ENCODE assay signal across 19 cellular contexts in the genomic region with DNA sequence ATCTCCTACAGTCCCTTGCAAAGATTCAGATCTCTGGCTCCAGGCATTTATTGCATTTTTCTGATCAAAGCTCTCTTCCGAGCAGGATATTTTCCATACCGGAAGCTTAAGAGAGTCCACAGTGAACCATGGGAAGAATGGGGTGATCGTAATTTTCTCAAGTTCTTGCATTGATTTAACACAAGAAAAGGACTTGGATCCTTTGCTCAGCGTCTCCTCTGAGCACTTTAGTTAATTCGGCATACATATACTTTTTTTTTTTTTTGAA.
DNase-seq lines count a peak whose midpoint lies in the region; ATAC-seq and TF ChIP-seq lines count a peak whose summit lies in the region.
"Had no signal": no experiment of that assay in that cellular context is flagged by ENCODE, and none has a peak within 500 bp of the region (broad histone marks: within the 10 kb centered on the region; RNA-seq: fewer than 3 reads in every experiment).

No MANE protein-coding gene starts in this region.

- H3K4me1 Mint-ChIP-seq in osteocyte (ENCODE audit: unreplicated experiment), result peaks cover 46% of the 10 kb centered on the region
- H3K4me1 Mint-ChIP-seq: B cell, memory B cell had no signal

- H3K4me3 ChIP-seq in SK-N-SH (ENCODE audit: low read depth in 2 of 2, low read length in 1 of 2) (no peak overlapping the region), fibroblast of the aortic adventitia (ENCODE audit: low read depth, low read length) (no peak overlapping the region), transverse colon (no peak overlapping the region)

- no peak overlapping the region for H3K4me3 Mint-ChIP-seq in osteocyte (ENCODE audit: unreplicated experiment)
- H3K4me3 Mint-ChIP-seq: B cell, memory B cell had no signal

- H3K9ac ChIP-seq in SK-N-SH, result no peak overlapping the region

- no peaks in the 10 kb centered on the region for H3K9me2 ChIP-seq in SK-N-SH

- TF ChIP-seq POLR2A in transverse colon (IDR thresholded peaks at IDR 0.05), result no peak

- no peaks in the 10 kb centered on the region for H3K79me2 ChIP-seq in SK-N-SH (ENCODE audit: insufficient read depth)

- H2AFZ ChIP-seq in SK-N-SH (ENCODE audit: low read depth), result no peak overlapping the region

- TF ChIP-seq RAD21 in SK-N-SH (IDR thresholded peaks at IDR 0.05; ENCODE audit: low read length), result no peak

- peaks cover 5% of the 10 kb centered on the region for H3K36me3 Mint-ChIP-seq in osteocyte (ENCODE audit: unreplicated experiment)
- H3K36me3 Mint-ChIP-seq: memory B cell had no signal

- CTCF ChIA-PET in SK-N-SH (lab: Yijun Ruan, JAX), result interaction anchor here (1.0 kb wide), 1 partner anchor 9 kb away, joined by 4 read pairs; no protein-coding TSS in a partner anchor

- in situ Hi-C loops in transverse colon (cut with MboI; ENCODE audit: low pct_ligation_motif_present in 1 of 4, low pct_unique_long_range_greater_than_20kb in 1 of 4, low sequenced_read_pairs in 3 of 4), result no loop called here

- TF ChIP-seq EP300 in SK-N-SH (IDR thresholded peaks at IDR 0.05; ENCODE audit: borderline replicate concordance in 1 of 2, low read depth in 1 of 2, low read length in 1 of 2) (no peak), transverse colon (IDR thresholded peaks at IDR 0.05; ENCODE audit: low read depth) (no peak)

- POLR2A ChIA-PET in SK-N-SH (lab: Yijun Ruan, JAX), result no interaction called here

- WGBS in SK-N-SH (ENCODE audit: low lambda C conversion rate), result 87% methylated on average over 5 of the region's 5 CpGs
- WGBS in transverse colon (ENCODE audit: low coverage in 1 of 2), 2 donors, result 43 to 69% methylated on average over 5 of the region's 5 CpGs

- no peaks in the 10 kb centered on the region for H3K27me3 Mint-ChIP-seq in osteocyte (ENCODE audit: unreplicated experiment)
- H3K27me3 Mint-ChIP-seq: memory B cell had no signal

- intact Hi-C loops in transverse colon (cut with DNase I; ENCODE audit: low total_unique reads), result no loop called here
- intact Hi-C loops in posterior cingulate gyrus (cut with DNase I), result no loop called here

- no peaks in the 10 kb centered on the region for H3K9me3 Mint-ChIP-seq in osteocyte (ENCODE audit: unreplicated experiment)

- H3K4me2 ChIP-seq in SK-N-SH, result no peak overlapping the region

- H3K27ac Mint-ChIP-seq in osteocyte (ENCODE audit: unreplicated experiment), result peak overlapping the region; percentile 9
- H3K27ac Mint-ChIP-seq: B cell, memory B cell had no signal

- H3K9me3 ChIP-seq in SK-N-SH, result no peaks in the 10 kb centered on the region
- no peaks in the 10 kb centered on the region for H3K9me3 ChIP-seq in transverse colon

- ATAC-seq in SK-N-SH treated with all-trans-retinoic acid at 6 μM for 48 hours, result no peak; the same call in 1 of the 3 replicates
- ATAC-seq in GM21381 (IDR thresholded peaks at IDR 0.05; ENCODE audit: unreplicated experiment), result no peak
- ATAC-seq in GM21737 (IDR thresholded peaks at IDR 0.05; ENCODE audit: unreplicated experiment), result no peak

- no peaks in the 10 kb centered on the region for H3K27me3 ChIP-seq in SK-N-SH (ENCODE audit: insufficient read depth)
- no peaks in the 10 kb centered on the region for H3K27me3 ChIP-seq in transverse colon

- H4K20me1 ChIP-seq in SK-N-SH (ENCODE audit: insufficient read depth), result no peaks in the 10 kb centered on the region

- H3F3A ChIP-seq in SK-N-SH (replicated peaks; ENCODE audit: insufficient read depth), result no peaks in the 10 kb centered on the region

- H3K36me3 ChIP-seq in SK-N-SH (replicated peaks in 1 of 2; ENCODE audit: control insufficient read depth in 1 of 2, insufficient read depth in 2 of 2, low read length in 1 of 2) (no peaks in the 10 kb centered on the region), transverse colon (no peaks in the 10 kb centered on the region)

- DNase-seq in SK-N-SH (no peak), fibroblast of the aortic adventitia (ENCODE audit: low read depth) (peak; percentile 33), osteocyte (ENCODE audit: extremely low spot score, unreplicated experiment) (no peak), transverse colon (no peak), posterior cingulate gyrus (no peak)
- DNase-seq: activated CD4-positive, alpha-beta T cell treated with anti-CD3 and anti-CD28 coated beads for 4 hours; activated gamma-delta T cell; Calu3; cerebellar nuclear complex; effector memory CD4-positive, alpha-beta T cell; hippocampal formation; NCI-H1105; NCI-H510A had no signal

- H3K27ac ChIP-seq in SK-N-SH (ENCODE audit: low read depth in 2 of 2, low read length in 1 of 2) (no peak overlapping the region), transverse colon (peak overlapping the region; percentile 49 to 70 (median 57))
- H3K27ac ChIP-seq: 22Rv1 had no signal

- TF ChIP-seq CTCF in SK-N-SH (IDR thresholded peaks at IDR 0.05), result no peak
- TF ChIP-seq CTCF in fibroblast of the aortic adventitia (IDR thresholded peaks at IDR 0.05; ENCODE audit: insufficient read depth, low read length), result no peak
- no peak for TF ChIP-seq CTCF in osteocyte (IDR thresholded peaks at IDR 0.05)
- no peak for TF ChIP-seq CTCF in transverse colon (IDR thresholded peaks at IDR 0.05)

- H3K4me1 ChIP-seq in SK-N-SH (ENCODE audit: control insufficient read depth in 1 of 2, insufficient read depth in 2 of 2, low read depth in 1 of 2, low read length in 1 of 2) (no peaks in the 10 kb centered on the region; a peak in 1 of 4 replicates), transverse colon (peaks cover 8 to 24% (median 11%) of the 10 kb centered on the region in 4 donors)

TF ChIP-seq in SK-N-SH treated with all-trans-retinoic acid at 6 μM for 48 hours, 23 proteins besides CTCF, POLR2A, EP300 and RAD21:
- no peak for TF ChIP-seq RARB (CRISPR knock-in tag; IDR thresholded peaks at IDR 0.05)
- TF ChIP-seq ISL1 (CRISPR knock-in tag; IDR thresholded peaks at IDR 0.05), result peak; percentile 45
- TF ChIP-seq ZNF70 (CRISPR knock-in tag; IDR thresholded peaks at IDR 0.05), result no peak
- TF ChIP-seq OSR1 (CRISPR knock-in tag; IDR thresholded peaks at IDR 0.05), result no peak

TF ChIP-seq in SK-N-SH, 30 proteins besides CTCF, POLR2A, EP300 and RAD21 (continues in another document):
- TF ChIP-seq, protein P1, sequence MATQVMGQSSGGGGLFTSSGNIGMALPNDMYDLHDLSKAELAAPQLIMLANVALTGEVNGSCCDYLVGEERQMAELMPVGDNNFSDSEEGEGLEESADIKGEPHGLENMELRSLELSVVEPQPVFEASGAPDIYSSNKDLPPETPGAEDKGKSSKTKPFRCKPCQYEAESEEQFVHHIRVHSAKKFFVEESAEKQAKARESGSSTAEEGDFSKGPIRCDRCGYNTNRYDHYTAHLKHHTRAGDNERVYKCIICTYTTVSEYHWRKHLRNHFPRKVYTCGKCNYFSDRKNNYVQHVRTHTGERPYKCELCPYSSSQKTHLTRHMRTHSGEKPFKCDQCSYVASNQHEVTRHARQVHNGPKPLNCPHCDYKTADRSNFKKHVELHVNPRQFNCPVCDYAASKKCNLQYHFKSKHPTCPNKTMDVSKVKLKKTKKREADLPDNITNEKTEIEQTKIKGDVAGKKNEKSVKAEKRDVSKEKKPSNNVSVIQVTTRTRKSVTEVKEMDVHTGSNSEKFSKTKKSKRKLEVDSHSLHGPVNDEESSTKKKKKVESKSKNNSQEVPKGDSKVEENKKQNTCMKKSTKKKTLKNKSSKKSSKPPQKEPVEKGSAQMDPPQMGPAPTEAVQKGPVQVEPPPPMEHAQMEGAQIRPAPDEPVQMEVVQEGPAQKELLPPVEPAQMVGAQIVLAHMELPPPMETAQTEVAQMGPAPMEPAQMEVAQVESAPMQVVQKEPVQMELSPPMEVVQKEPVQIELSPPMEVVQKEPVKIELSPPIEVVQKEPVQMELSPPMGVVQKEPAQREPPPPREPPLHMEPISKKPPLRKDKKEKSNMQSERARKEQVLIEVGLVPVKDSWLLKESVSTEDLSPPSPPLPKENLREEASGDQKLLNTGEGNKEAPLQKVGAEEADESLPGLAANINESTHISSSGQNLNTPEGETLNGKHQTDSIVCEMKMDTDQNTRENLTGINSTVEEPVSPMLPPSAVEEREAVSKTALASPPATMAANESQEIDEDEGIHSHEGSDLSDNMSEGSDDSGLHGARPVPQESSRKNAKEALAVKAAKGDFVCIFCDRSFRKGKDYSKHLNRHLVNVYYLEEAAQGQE (IDR thresholded peaks at IDR 0.05; ENCODE audit: low read depth, low read length), result no peak
- TF ChIP-seq SMC3 (IDR thresholded peaks at IDR 0.05; ENCODE audit: low read depth, low read length) (no peak), SIN3A (IDR thresholded peaks at IDR 0.05; ENCODE audit: borderline replicate concordance, low read depth, low read length) (no peak), TCF12 (IDR thresholded peaks at IDR 0.05) (no peak), USF2 (IDR thresholded peaks at IDR 0.05; ENCODE audit: borderline replicate concordance, low read depth, low read length) (no peak), RFX5 (IDR thresholded peaks at IDR 0.05; ENCODE audit: low read length) (no peak), RXRA (IDR thresholded peaks at IDR 0.05; ENCODE audit: borderline replicate concordance, low read depth) (no peak), ELF1 (IDR thresholded peaks at IDR 0.05) (no peak), FOSL2 (IDR thresholded peaks at IDR 0.05; ENCODE audit: borderline replicate concordance, low read depth) (no peak), MXI1 (IDR thresholded peaks at IDR 0.05; ENCODE audit: low read depth, low read length) (no peak), NRF1 (IDR thresholded peaks at IDR 0.05; ENCODE audit: low read depth, low read length) (no peak), MAX (IDR thresholded peaks at IDR 0.05; ENCODE audit: low read depth) (no peak)
- TF ChIP-seq, protein P2, sequence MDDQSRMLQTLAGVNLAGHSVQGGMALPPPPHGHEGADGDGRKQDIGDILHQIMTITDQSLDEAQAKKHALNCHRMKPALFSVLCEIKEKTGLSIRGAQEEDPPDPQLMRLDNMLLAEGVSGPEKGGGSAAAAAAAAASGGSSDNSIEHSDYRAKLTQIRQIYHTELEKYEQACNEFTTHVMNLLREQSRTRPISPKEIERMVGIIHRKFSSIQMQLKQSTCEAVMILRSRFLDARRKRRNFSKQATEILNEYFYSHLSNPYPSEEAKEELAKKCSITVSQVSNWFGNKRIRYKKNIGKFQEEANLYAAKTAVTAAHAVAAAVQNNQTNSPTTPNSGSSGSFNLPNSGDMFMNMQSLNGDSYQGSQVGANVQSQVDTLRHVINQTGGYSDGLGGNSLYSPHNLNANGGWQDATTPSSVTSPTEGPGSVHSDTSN (IDR thresholded peaks at IDR 0.05), result no peak

Comparison
In these comparisons a context has a peak if more than half of its experiments do, and no peak if none do; other contexts are left out.
1. H3K27ac ChIP-seq: peak in transverse colon (4 of 4); none in SK-N-SH (0 of 2).